In genomic region chr9:37747271-37747753, GRCh38 we compare ENCODE assay signal across 8 cellular contexts. TPM values are rescaled to one million over a fixed set of nuclear protein-coding genes. Genes with fewer than 3 reads are reported as not detected.
DNase-seq lines count a peak whose midpoint lies in the region; ATAC-seq and TF ChIP-seq lines count a peak whose summit lies in the region.

No MANE protein-coding gene starts in this region.

- peak; percentile 4 for DNase-seq in NOMO-1 treated with DMSO at 0.1 percent for 48 hours (lab: John Stamatoyannopoulos, UW; ENCODE audit: unreplicated experiment)
- no peak for DNase-seq in NOMO-1 treated with dmso at 0.1 percent for 144 hours (lab: John Stamatoyannopoulos, UW; ENCODE audit: unreplicated experiment)
- peak; percentile 26 for DNase-seq in NCI-H774 (lab: John Stamatoyannopoulos, UW)
- peak; percentile 55 for DNase-seq in activated CD8-positive, alpha-beta memory T cell treated with anti-CD3 and anti-CD28 coated beads, Interleukin-2, amount 50 U/mL, for 4 hours
- DNase-seq in esophagus muscularis mucosa (ENCODE audit: extremely low spot score) = no peak
- DNase-seq in naive thymus-derived CD8-positive, alpha-beta T cell = peak in 9 of 10 donors; percentile 18 to 72 (median 48)
- peak; percentile 86 for DNase-seq in superior temporal gyrus (ENCODE audit: extremely low spot score)

- H3K4me3 ChIP-seq in esophagus muscularis mucosa = no peak overlapping the region

- H3K36me3 Mint-ChIP-seq in naive thymus-derived CD8-positive, alpha-beta T cell = no peaks in the 10 kb centered on the region

- H3K9me3 ChIP-seq in esophagus muscularis mucosa = no peaks in the 10 kb centered on the region

- TF ChIP-seq POLR2A in esophagus muscularis mucosa (IDR thresholded peaks at IDR 0.05; ENCODE audit: low read depth) = no peak

- no peaks in the 10 kb centered on the region for H3K4me1 ChIP-seq in esophagus muscularis mucosa

- peak; percentile 84 for ATAC-seq in HG03159 (IDR thresholded peaks at IDR 0.05; ENCODE audit: unreplicated experiment)
- ATAC-seq in naive thymus-derived CD8-positive, alpha-beta T cell = peak; percentile 87 to 92

- H3K9me3 Mint-ChIP-seq in naive thymus-derived CD8-positive, alpha-beta T cell = no peaks in the 10 kb centered on the region

- TF ChIP-seq EP300 in esophagus muscularis mucosa (IDR thresholded peaks at IDR 0.05) = no peak

- H3K4me3 Mint-ChIP-seq in naive thymus-derived CD8-positive, alpha-beta T cell = no peak overlapping the region

- 29% methylated on average over 3 of the region's 3 CpGs for WGBS in esophagus muscularis mucosa

- H3K27ac ChIP-seq in esophagus muscularis mucosa (replicated peaks in 1 of 4) = no peak overlapping the region

- no peaks in the 10 kb centered on the region for H3K27me3 ChIP-seq in esophagus muscularis mucosa

- peaks cover 0 to 5% (median under 1%) of the 10 kb centered on the region in 4 donors for H3K4me1 Mint-ChIP-seq in naive thymus-derived CD8-positive, alpha-beta T cell

- H3K27ac Mint-ChIP-seq in naive thymus-derived CD8-positive, alpha-beta T cell = peak overlapping the region in 1 of 10 donors; percentile 81

- H3K27me3 Mint-ChIP-seq in naive thymus-derived CD8-positive, alpha-beta T cell = no peaks in the 10 kb centered on the region

- TF ChIP-seq CTCF in esophagus muscularis mucosa (IDR thresholded peaks at IDR 0.05) = peak; percentile 71 to 94 (median 72)

- H3K36me3 ChIP-seq in esophagus muscularis mucosa = no peaks in the 10 kb centered on the region

- intact Hi-C loops in esophagus muscularis mucosa (cut with DNase I) = loop anchor here (10.0 kb wide), 1 partner anchor 617 kb away; no protein-coding TSS in a partner anchor

- POLR2A ChIA-PET in naive thymus-derived CD8-positive, alpha-beta T cell (lab: Charles Lee) = no interaction called here

RNA-seq across cellular contexts. Expression of gene TRMT10B, which starts 6.3 kb away (rescaled TPM):
- total RNA-seq in esophagus muscularis mucosa = 10 to 100 TPM in 1 of 4 donors, 1 to 10 TPM in 3; 5.5 to 11.2 (median 6.8) TPM
- 10 to 100 TPM; 29.9 to 30.2 TPM for total RNA-seq in naive thymus-derived CD8-positive, alpha-beta T cell
- polyA plus RNA-seq in naive thymus-derived CD8-positive, alpha-beta T cell = 10 to 100 TPM; 14.7 to 20.8 (median 16.2) TPM

RNA-seq across cellular contexts. Expression of gene EXOSC3, which starts 37.6 kb away (rescaled TPM):
- total RNA-seq in esophagus muscularis mucosa = 10 to 100 TPM; 32.0 to 52.0 (median 43.0) TPM
- total RNA-seq in naive thymus-derived CD8-positive, alpha-beta T cell = 10 to 100 TPM; 68.9 to 79.0 TPM
- polyA plus RNA-seq in naive thymus-derived CD8-positive, alpha-beta T cell = 10 to 100 TPM; 16.4 to 36.0 (median 24.9) TPM

RNA-seq across cellular contexts. Expression of gene DCAF10, which starts 53.3 kb away (rescaled TPM):
- total RNA-seq in esophagus muscularis mucosa = 10 to 100 TPM; 19.4 to 40.6 (median 36.6) TPM
- total RNA-seq in naive thymus-derived CD8-positive, alpha-beta T cell = 10 to 100 TPM; 23.6 to 25.2 TPM
- polyA plus RNA-seq in naive thymus-derived CD8-positive, alpha-beta T cell = 10 to 100 TPM; 27.3 to 35.0 (median 28.5) TPM

Comparison
In these comparisons a context has a peak if more than half of its experiments do, and no peak if none do; other contexts are left out.
1. DNase-seq: peak in NOMO-1 treated with DMSO at 0.1 percent for 48 hours (single experiment), NCI-H774 (single experiment), activated CD8-positive, alpha-beta memory T cell treated with anti-CD3 and anti-CD28 coated beads, Interleukin-2, amount 50 U/mL, for 4 hours (single experiment), naive thymus-derived CD8-positive, alpha-beta T cell (9 of 10) and superior temporal gyrus (single experiment); none in NOMO-1 treated with dmso at 0.1 percent for 144 hours (single experiment) and esophagus muscularis mucosa (single experiment).